13 cellular contexts compared by ENCODE assay signal in genomic region chr12:75666980-75667359, GRCh38.
DNase-seq lines count a peak whose midpoint lies in the region; ATAC-seq and TF ChIP-seq lines count a peak whose summit lies in the region.
"Had no signal": no experiment of that assay in that cellular context is flagged by ENCODE, and none has a peak within 500 bp of the region (broad histone marks: within the 10 kb centered on the region; RNA-seq: fewer than 3 reads in every experiment).

No MANE protein-coding gene starts in this region.

- no peak for TF ChIP-seq POLR2A in sigmoid colon (IDR thresholded peaks at IDR 0.05)

- peak overlapping the region; percentile 54 for H3K4me2 ChIP-seq in osteoblast (ENCODE audit: insufficient read depth, low read length)

- TF ChIP-seq CTCF in fibroblast of pulmonary artery (IDR thresholded peaks at IDR 0.05; ENCODE audit: low read length, missing control alignments) = no peak
- no peak for TF ChIP-seq CTCF in osteoblast (IDR thresholded peaks at IDR 0.05; ENCODE audit: extremely low read depth, low read depth, low read length)
- no peak for TF ChIP-seq CTCF in sigmoid colon (IDR thresholded peaks at IDR 0.05)

- WGBS in aorta, 2 donors = 63 to 64% methylated on average over 2 of the region's 2 CpGs
- 11 to 50% methylated on average over 2 of the region's 2 CpGs for WGBS in sigmoid colon, 2 donors

- H3K79me2 ChIP-seq in osteoblast (ENCODE audit: insufficient read depth, low read length) = no peaks in the 10 kb centered on the region

- no peak for ATAC-seq in aorta (ENCODE audit: low FRiP score)

- no peak for TF ChIP-seq EP300 in sigmoid colon (IDR thresholded peaks at IDR 0.05)

- H3K9me3 ChIP-seq in SJSA1 (replicated peaks) (no peaks in the 10 kb centered on the region), osteoblast (ENCODE audit: low read depth, low read length) (no peaks in the 10 kb centered on the region), aorta (ENCODE audit: control insufficient read depth, low read length) (no peaks in the 10 kb centered on the region), sigmoid colon (no peaks in the 10 kb centered on the region)

- H3K4me3 ChIP-seq in SJSA1 (no peak overlapping the region), fibroblast of pulmonary artery (replicated peaks; ENCODE audit: low read depth, low read length) (no peak overlapping the region), osteoblast (ENCODE audit: insufficient read depth, low read length) (no peak overlapping the region), aorta (ENCODE audit: low read length in 2 of 2) (no peak overlapping the region), sigmoid colon (no peak overlapping the region)

- peak overlapping the region; percentile 95 for H3K27ac ChIP-seq in SJSA1
- H3K27ac ChIP-seq in osteoblast (ENCODE audit: low read depth, low read length) = peak overlapping the region; percentile 81
- H3K27ac ChIP-seq in aorta (ENCODE audit: low read depth in 1 of 2, low read length in 2 of 2) = no peak overlapping the region
- no peak overlapping the region for H3K27ac ChIP-seq in sigmoid colon

- no peaks in the 10 kb centered on the region for H4K20me1 ChIP-seq in osteoblast (ENCODE audit: insufficient read depth, low read length)

- H3K4me1 ChIP-seq in SJSA1 (replicated peaks) (peaks cover 41% of the 10 kb centered on the region), osteoblast (ENCODE audit: insufficient read depth, low read length) (peaks cover 36% of the 10 kb centered on the region), aorta (ENCODE audit: control insufficient read depth in 1 of 2, insufficient read depth in 2 of 2, low read length in 2 of 2) (peaks cover 2 to 3% of the 10 kb centered on the region in 2 donors), sigmoid colon (no peaks in the 10 kb centered on the region)

- H2AFZ ChIP-seq in osteoblast (ENCODE audit: low read length) = no peak overlapping the region

- H3K27me3 ChIP-seq in SJSA1 (replicated peaks) = no peaks in the 10 kb centered on the region
- H3K27me3 ChIP-seq in osteoblast (ENCODE audit: insufficient read depth, low read length) = no peaks in the 10 kb centered on the region
- H3K27me3 ChIP-seq in aorta (ENCODE audit: control insufficient read depth in 1 of 2, insufficient read depth in 2 of 2, low read length in 1 of 2) = no peaks in the 10 kb centered on the region
- no peaks in the 10 kb centered on the region for H3K27me3 ChIP-seq in sigmoid colon

- H3K36me3 ChIP-seq in SJSA1 (no peaks in the 10 kb centered on the region), osteoblast (ENCODE audit: insufficient read depth, low read length) (no peaks in the 10 kb centered on the region), aorta (ENCODE audit: control insufficient read depth in 1 of 2, insufficient read depth in 2 of 2, low read length in 1 of 2) (no peaks in the 10 kb centered on the region), sigmoid colon (no peaks in the 10 kb centered on the region)

- DNase-seq in AG20443 (ENCODE audit: low spot score) (peak; percentile 65), SJSA1 (ENCODE audit: low read depth in 1 of 2, low spot score in 2 of 2) (peak in 1 of 2 experiments; percentile 23), fibroblast of pulmonary artery (ENCODE audit: low read depth) (peak; percentile 78), osteoblast (ENCODE audit: insufficient read length, low spot score, missing footprints) (peak; percentile 83), NCI-H128 (lab: John Stamatoyannopoulos, UW; ENCODE audit: unreplicated experiment) (no peak), NCI-H510A (lab: John Stamatoyannopoulos, UW) (no peak), aorta (no peak), sigmoid colon (no peak)
- DNase-seq: activated CD8-positive, alpha-beta memory T cell treated with anti-CD3 and anti-CD28 coated beads for 24 hours; amniotic stem cell; CD4-positive, CD25-positive, alpha-beta regulatory T cell; erythroblast; NCI-H526 treated with DMSO at 0.1 percent for 48 hours had no signal

- intact Hi-C loops in aorta (cut with DNase I) (no loop called here), sigmoid colon (cut with DNase I) (no loop called here)

Comparison
In these comparisons a context has a peak if more than half of its experiments do, and no peak if none do; other contexts are left out.
1. DNase-seq: peak in AG20443 (single experiment), fibroblast of pulmonary artery (single experiment) and osteoblast (single experiment); none in NCI-H128 (single experiment), NCI-H510A (single experiment), aorta (0 of 2) and sigmoid colon (single experiment).
2. H3K27ac ChIP-seq: peak in SJSA1 (single experiment) and osteoblast (single experiment); none in aorta (0 of 2) and sigmoid colon (0 of 4).